14 cellular contexts compared by ENCODE assay signal in genomic region chr11:116199182-116199581, GRCh38.
DNase-seq lines count a peak whose midpoint lies in the region; ATAC-seq, FAIRE-seq and TF ChIP-seq lines count a peak whose summit lies in the region.
"Had no signal": no experiment of that assay in that cellular context is flagged by ENCODE, and none has a peak within 500 bp of the region (broad histone marks: within the 10 kb centered on the region; RNA-seq: fewer than 3 reads in every experiment).

No MANE protein-coding gene starts in this region.

- no peak for FAIRE-seq in pancreas (lab: Jason Lieb, UNC)

- no peak for TF ChIP-seq CTCF in pancreas (IDR thresholded peaks at IDR 0.05)

- no peaks in the 10 kb centered on the region for H3K27me3 ChIP-seq in pancreas
- H3K27me3 ChIP-seq: sigmoid colon had no signal

- intact Hi-C loops in pancreas (cut with DNase I), result no loop called here

- no peak overlapping the region for H3K27ac ChIP-seq in pancreas
- H3K27ac ChIP-seq: C4-2B, sigmoid colon had no signal

- H3K4me1 ChIP-seq in pancreas, result peaks cover 0 to under 1% (median 0%) of the 10 kb centered on the region in 3 donors
- H3K4me1 ChIP-seq: sigmoid colon had no signal

- no peaks in the 10 kb centered on the region for H3K9me3 ChIP-seq in pancreas
- H3K9me3 ChIP-seq: sigmoid colon had no signal

- WGBS in pancreas, 2 donors, result 45 to 50% methylated on average over 10 of the region's 10 CpGs

- DNase-seq in DMS53 (lab: John Stamatoyannopoulos, UW) (peak; percentile 95), NCI-H187 (lab: John Stamatoyannopoulos, UW) (peak; percentile 62 to 76), NCI-H774 (lab: John Stamatoyannopoulos, UW) (peak; percentile 81), left lobe of liver (ENCODE audit: low spot score) (no peak), pancreas (no peak)
- DNase-seq: activated CD4-positive, alpha-beta T cell treated with anti-CD3 and anti-CD28 coated beads for 1 hour; activated naive CD8-positive, alpha-beta T cell treated with anti-CD3 and anti-CD28 coated beads, Interleukin-2, amount 10 ng/mL, durations not matched to agents 7 days and 5 days; activated T-cell treated with anti-CD3 and anti-CD28 coated beads for 4 hours; naive thymus-derived CD8-positive, alpha-beta T cell; sigmoid colon; stimulated activated naive CD4-positive, alpha-beta T cell treated with Interleukin-2 at 50 U/mL for 16 hours had no signal

- ATAC-seq in left lobe of liver (peak; percentile 21), pancreas (no peak), GM19397 (IDR thresholded peaks at IDR 0.05; ENCODE audit: unreplicated experiment) (no peak), GM21515 (IDR thresholded peaks at IDR 0.05; ENCODE audit: unreplicated experiment) (no peak)
- ATAC-seq: naive thymus-derived CD8-positive, alpha-beta T cell had no signal

- H3K4me3 ChIP-seq in pancreas, result no peak overlapping the region
- H3K4me3 ChIP-seq: sigmoid colon had no signal

- H3K36me3 ChIP-seq in pancreas, result no peaks in the 10 kb centered on the region
- H3K36me3 ChIP-seq: sigmoid colon had no signal

Comparison
In these comparisons a context has a peak if more than half of its experiments do, and no peak if none do; other contexts are left out.
1. DNase-seq: peak in DMS53 (single experiment), NCI-H187 (2 of 2) and NCI-H774 (single experiment); none in left lobe of liver (single experiment) and pancreas (0 of 6).